ENCODE assay signal across 21 cellular contexts in genomic region chr2:160741271-160741670, GRCh38.
"Had no signal": no experiment of that assay in that cellular context is flagged by ENCODE, and none has a peak within 500 bp of the region (broad histone marks: within the 10 kb centered on the region; RNA-seq: fewer than 3 reads in every experiment).

No MANE protein-coding gene starts in this region.

- ATAC-seq: HepG2, K562, Panc1, PC-3, SK-N-SH treated with all-trans-retinoic acid at 6 μM for 48 hours had no signal

- H3K4me2 ChIP-seq: KMS-11 had no signal

- H3K4me1 Mint-ChIP-seq: IgD-negative memory B cell had no signal

- H3K9ac ChIP-seq: KMS-11 had no signal

- H3K9me3 Mint-ChIP-seq: IgD-negative memory B cell had no signal

- H3K27ac Mint-ChIP-seq: IgD-negative memory B cell had no signal

- H3K4me3 ChIP-seq: K562 had no signal

- H3K27ac ChIP-seq: KMS-11, RWPE1 had no signal

- DNase-seq: MV-4-11, NCI-H1048, NCI-H1105, NCI-H1417, NCI-H1436 treated with DMSO at 0.1 percent for 48 hours, NCI-H1694, NCI-H187 treated with DMSO at 0.1 percent for 48 hours, NCI-H2081, NCI-H2107, NCI-H524, NCI-H526 treated with DMSO at 0.1 percent for 48 hours, NCI-H748 treated with DMSO at 0.1 percent for 48 hours, PC-3, SHP77 had no signal

- H3K4me3 Mint-ChIP-seq: IgD-negative memory B cell had no signal
